In genomic region chrX:132615396-132616131, GRCh38 we compare ENCODE assay signal across 3 cellular contexts.
TF ChIP-seq lines count a peak whose summit lies in the region.

No MANE protein-coding gene starts in this region.

TF ChIP-seq in SK-N-SH, 30 proteins besides CTCF, POLR2A, EP300 and RAD21:
- TF ChIP-seq MEF2A (IDR thresholded peaks at IDR 0.05; ENCODE audit: borderline replicate concordance, low read depth) (no peak), SMC3 (IDR thresholded peaks at IDR 0.05; ENCODE audit: low read depth, low read length) (peak; percentile 27)

TF ChIP-seq in GM12878, 131 proteins besides CTCF, POLR2A, EP300 and RAD21:
- TF ChIP-seq MXI1 (IDR thresholded peaks at IDR 0.05; ENCODE audit: low read depth, low read length) (no peak), SMC3 (IDR thresholded peaks at IDR 0.05; ENCODE audit: borderline replicate concordance, low read length) (peak; percentile 39; the same call in 1 of the 2 replicates), RUNX3 (IDR thresholded peaks at IDR 0.05; ENCODE audit: low read length) (peak; percentile 51), YY1 (IDR thresholded peaks at IDR 0.05; ENCODE audit: low read depth, low read length) (peak; percentile 41; the same call in 1 of the 2 replicates), JUND (IDR thresholded peaks at IDR 0.05; ENCODE audit: low read depth, low read length) (no peak), RBBP5 (conservative IDR thresholded peaks at IDR 0.05) (no peak), PBX3 (IDR thresholded peaks at IDR 0.05; ENCODE audit: insufficient replicate concordance, low read depth, low read length) (no peak), TAF1 (IDR thresholded peaks at IDR 0.05; ENCODE audit: borderline replicate concordance, low read depth, low read length) (no peak), SIN3A (IDR thresholded peaks at IDR 0.05; ENCODE audit: low read depth, low read length) (no peak), IRF3 (IDR thresholded peaks at IDR 0.05) (no peak), BCL11A (IDR thresholded peaks at IDR 0.05; ENCODE audit: low read depth, low read length) (no peak)

TF ChIP-seq in HepG2, 621 proteins besides CTCF, POLR2A, EP300 and RAD21:
- peak; percentile 65 for TF ChIP-seq STAG1 (CRISPR knock-in tag; IDR thresholded peaks at IDR 0.05)
- no peak for TF ChIP-seq KDM5A (IDR thresholded peaks at IDR 0.05; ENCODE audit: borderline replicate concordance, low read length)
- TF ChIP-seq ZNF121 (CRISPR knock-in tag; IDR thresholded peaks at IDR 0.05): 0 out of 2 replicates have a peak, but pooled peaks have one; percentile 9
- TF ChIP-seq MTF2 (CRISPR knock-in tag; IDR thresholded peaks at IDR 0.05; ENCODE audit: borderline replicate concordance): no peak
- no peak for TF ChIP-seq ZNF512 (CRISPR knock-in tag; IDR thresholded peaks at IDR 0.05)
- peak; percentile 65 for TF ChIP-seq SMC3 (IDR thresholded peaks at IDR 0.05; ENCODE audit: low read length)
- no peak for TF ChIP-seq CBX1 (IDR thresholded peaks at IDR 0.05; ENCODE audit: low read depth)
- TF ChIP-seq ZFX (CRISPR knock-in tag; IDR thresholded peaks at IDR 0.05; ENCODE audit: low read depth): 0 out of 2 replicates have a peak, but pooled peaks have one; percentile 31
